In the genomic region with DNA sequence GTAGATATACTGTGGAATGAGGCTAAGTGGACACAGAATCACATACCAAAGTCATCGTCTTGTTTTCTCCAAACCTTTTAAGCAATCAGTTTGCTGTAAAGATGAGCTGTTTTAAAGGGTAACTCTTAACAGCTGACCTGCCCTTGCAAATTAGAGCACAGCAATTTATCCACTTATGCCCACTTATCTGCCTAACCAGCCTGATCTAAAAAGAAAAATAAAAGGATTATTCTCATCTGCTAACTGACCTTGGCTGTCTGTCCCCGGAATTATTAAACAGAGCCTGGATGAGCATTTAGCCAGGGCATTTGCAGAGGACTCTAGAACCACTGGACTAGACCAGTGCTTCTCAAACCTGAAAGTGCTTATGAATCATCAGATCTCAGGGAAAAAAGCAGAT, we compare ENCODE assay signal across 26 cellular contexts.
DNase-seq lines count a peak whose midpoint lies in the region; ATAC-seq and TF ChIP-seq lines count a peak whose summit lies in the region.
"Had no signal": no experiment of that assay in that cellular context is flagged by ENCODE, and none has a peak within 500 bp of the region (broad histone marks: within the 10 kb centered on the region; RNA-seq: fewer than 3 reads in every experiment).

No MANE protein-coding gene starts in this region.

- peak overlapping the region; percentile 65 for H3K27ac Mint-ChIP-seq in activated CD4-positive, alpha-beta T cell treated with anti-CD3 and anti-CD28 coated beads, Interleukin-2, amount 10 ng/mL, durations not matched to agents 24 days and 14 days
- H3K27ac Mint-ChIP-seq in progenitor cell of endocrine pancreas = peak overlapping the region; percentile 14
- H3K27ac Mint-ChIP-seq: stimulated activated naive B cell treated with anti-CD40 and anti-IgM and Interleukin-4, amounts not matched to agents 10 μg/mL and 1 μg/mL and 100 μg/mL, for 72 hours; T-helper 2 cell treated with Interferon-gamma antibody and Interleukin-4, amounts not matched to agents 5 μg/mL and 100 μg/mL, for 36 hours; type B pancreatic cell had no signal

- no peaks in the 10 kb centered on the region for H3K27me3 Mint-ChIP-seq in activated CD4-positive, alpha-beta T cell treated with anti-CD3 and anti-CD28 coated beads, Interleukin-2, amount 10 ng/mL, durations not matched to agents 24 days and 14 days
- H3K27me3 Mint-ChIP-seq in progenitor cell of endocrine pancreas = no peaks in the 10 kb centered on the region
- H3K27me3 Mint-ChIP-seq: stimulated activated naive B cell treated with anti-CD40 and anti-IgM and Interleukin-4, amounts not matched to agents 10 μg/mL and 1 μg/mL and 100 μg/mL, for 72 hours; type B pancreatic cell had no signal

- no peak overlapping the region for H3K4me3 Mint-ChIP-seq in activated CD4-positive, alpha-beta T cell treated with anti-CD3 and anti-CD28 coated beads, Interleukin-2, amount 10 ng/mL, durations not matched to agents 24 days and 14 days
- H3K4me3 Mint-ChIP-seq in progenitor cell of endocrine pancreas (ENCODE audit: low read depth) = no peak overlapping the region
- H3K4me3 Mint-ChIP-seq: CD8-positive, alpha-beta memory T cell; natural killer cell; stimulated activated naive B cell treated with anti-CD40 and anti-IgM and Interleukin-4, amounts not matched to agents 10 μg/mL and 1 μg/mL and 100 μg/mL, for 72 hours; T-helper 2 cell treated with Interferon-gamma antibody and Interleukin-4, amounts not matched to agents 5 μg/mL and 100 μg/mL, for 36 hours; type B pancreatic cell had no signal

- H3K9me3 Mint-ChIP-seq in activated CD4-positive, alpha-beta T cell treated with anti-CD3 and anti-CD28 coated beads, Interleukin-2, amount 10 ng/mL, durations not matched to agents 24 days and 14 days = peaks cover 3% of the 10 kb centered on the region
- H3K9me3 Mint-ChIP-seq in progenitor cell of endocrine pancreas (ENCODE audit: low read depth) = no peaks in the 10 kb centered on the region
- H3K9me3 Mint-ChIP-seq: CD8-positive, alpha-beta memory T cell; natural killer cell; stimulated activated naive B cell treated with anti-CD40 and anti-IgM and Interleukin-4, amounts not matched to agents 10 μg/mL and 1 μg/mL and 100 μg/mL, for 72 hours; T-helper 2 cell treated with Interferon-gamma antibody and Interleukin-4, amounts not matched to agents 5 μg/mL and 100 μg/mL, for 36 hours had no signal

- TF ChIP-seq CTCF in progenitor cell of endocrine pancreas (IDR thresholded peaks at IDR 0.05; ENCODE audit: unreplicated experiment) = no peak

- ATAC-seq in sciatic nerve = no peak
- ATAC-seq: left cardiac atrium, natural killer cell had no signal

- intact Hi-C loops in activated CD4-positive, alpha-beta T cell treated with anti-CD3 and anti-CD28 coated beads, Interleukin-2, amount 10 ng/mL, durations not matched to agents 24 days and 14 days (cut with micrococcal nuclease) = no loop called here
- intact Hi-C loops in sciatic nerve (cut with DNase I) (no loop called here), cardiac septum (cut with DNase I) (loop anchor here (10.0 kb wide), 1 partner anchor 118 kb away; no protein-coding TSS in a partner anchor)

- DNase-seq in activated CD4-positive, alpha-beta T cell treated with anti-CD3 and anti-CD28 coated beads, Interleukin-2, amount 10 ng/mL, durations not matched to agents 24 days and 14 days = no peak
- no peak for DNase-seq in activated CD4-positive, alpha-beta T cell treated with anti-CD3 and anti-CD28 coated beads, Interleukin-2, amount 50 U/mL, for 1 hour
- peak; percentile 27 for DNase-seq in NCI-H1105 (lab: John Stamatoyannopoulos, UW)
- DNase-seq in NCI-H82 treated with DMSO at 0.1 percent for 48 hours (lab: John Stamatoyannopoulos, UW; ENCODE audit: unreplicated experiment) = peak; percentile 96
- DNase-seq in progenitor cell of endocrine pancreas (ENCODE audit: low spot score, unreplicated experiment) = no peak
- no peak for DNase-seq in sciatic nerve (ENCODE audit: low spot score)
- DNase-seq in inferior parietal cortex (ENCODE audit: extremely low spot score) = no peak
- no peak for DNase-seq in cardiac septum (ENCODE audit: low spot score)
- DNase-seq: activated CD8-positive, alpha-beta memory T cell treated with anti-CD3 and anti-CD28 coated beads for 24 hours; activated gamma-delta T cell treated with Interleukin-2 at 50 U/mL for 16 hours; CD8-positive, alpha-beta memory T cell; colonic mucosa; DMS153; effector CD4-positive, alpha-beta T cell; Kasumi-1; left cardiac atrium; mucosa of descending colon; natural killer cell; NCI-H2029; occipital lobe; Peyer's patch; SHP77 treated with DMSO at 0.1 percent for 48 hours; stimulated activated naive B cell treated with anti-CD40 and anti-IgM and Interleukin-4, amounts not matched to agents 10 μg/mL and 1 μg/mL and 100 μg/mL, for 72 hours; substantia nigra had no signal

- peaks cover 52% of the 10 kb centered on the region for H3K4me1 Mint-ChIP-seq in activated CD4-positive, alpha-beta T cell treated with anti-CD3 and anti-CD28 coated beads, Interleukin-2, amount 10 ng/mL, durations not matched to agents 24 days and 14 days
- H3K4me1 Mint-ChIP-seq in progenitor cell of endocrine pancreas (ENCODE audit: low read depth) = peaks cover 14% of the 10 kb centered on the region

- peaks cover 52% of the 10 kb centered on the region for H3K36me3 Mint-ChIP-seq in activated CD4-positive, alpha-beta T cell treated with anti-CD3 and anti-CD28 coated beads, Interleukin-2, amount 10 ng/mL, durations not matched to agents 24 days and 14 days (ENCODE audit: low read depth)
- peaks cover 13% of the 10 kb centered on the region for H3K36me3 Mint-ChIP-seq in progenitor cell of endocrine pancreas (ENCODE audit: insufficient read depth)
- H3K36me3 Mint-ChIP-seq: natural killer cell had no signal

Comparison
In these comparisons a context has a peak if more than half of its experiments do, and no peak if none do; other contexts are left out.
1. DNase-seq: peak in NCI-H1105 (single experiment) and NCI-H82 treated with DMSO at 0.1 percent for 48 hours (single experiment); none in activated CD4-positive, alpha-beta T cell treated with anti-CD3 and anti-CD28 coated beads, Interleukin-2, amount 10 ng/mL, durations not matched to agents 24 days and 14 days (single experiment), activated CD4-positive, alpha-beta T cell treated with anti-CD3 and anti-CD28 coated beads, Interleukin-2, amount 50 U/mL, for 1 hour (single experiment), progenitor cell of endocrine pancreas (single experiment), sciatic nerve (single experiment), inferior parietal cortex (single experiment) and cardiac septum (single experiment).